In genomic region chr10:74381291-74381885, GRCh38 we compare ENCODE assay signal across 21 cellular contexts.
DNase-seq lines count a peak whose midpoint lies in the region; FAIRE-seq and TF ChIP-seq lines count a peak whose summit lies in the region.
"Had no signal": no experiment of that assay in that cellular context is flagged by ENCODE, and none has a peak within 500 bp of the region (broad histone marks: within the 10 kb centered on the region; RNA-seq: fewer than 3 reads in every experiment).

No MANE protein-coding gene starts in this region.

- H3K9ac ChIP-seq in neural cell (ENCODE audit: low read length): no peak overlapping the region

- no peaks in the 10 kb centered on the region for H3K9me3 ChIP-seq in neural cell (ENCODE audit: low read length)
- H3K9me3 ChIP-seq: A549, Caco-2, SJCRH30 had no signal

- no peaks in the 10 kb centered on the region for H3K79me2 ChIP-seq in neural cell (replicated peaks; ENCODE audit: insufficient read depth, low read length)

- no peak for TF ChIP-seq RAD21 in neural cell (conservative IDR thresholded peaks at IDR 0.05)

- TF ChIP-seq POLR2A in GM12892 (IDR thresholded peaks at IDR 0.05; ENCODE audit: low read depth, low read length): no peak

- H3K4me3 Mint-ChIP-seq in activated naive CD4-positive, alpha-beta T cell treated with anti-CD3 and anti-CD28 coated beads, Interleukin-2, amount 50 U/mL, for 24 hours: no peak overlapping the region
- H3K4me3 Mint-ChIP-seq: GM23338 had no signal

- H3K4me1 Mint-ChIP-seq in activated naive CD4-positive, alpha-beta T cell treated with anti-CD3 and anti-CD28 coated beads, Interleukin-2, amount 50 U/mL, for 24 hours: peaks cover 53% of the 10 kb centered on the region
- H3K4me1 Mint-ChIP-seq: GM23338 had no signal

- H3K27ac Mint-ChIP-seq in activated naive CD4-positive, alpha-beta T cell treated with anti-CD3 and anti-CD28 coated beads, Interleukin-2, amount 50 U/mL, for 24 hours: peak overlapping the region; percentile 43
- H3K27ac Mint-ChIP-seq: GM23338 had no signal

- no peak for DNase-seq in activated naive CD4-positive, alpha-beta T cell (lab: John Stamatoyannopoulos, UW)
- DNase-seq in GM12892 (ENCODE audit: insufficient read length): no peak
- DNase-seq in SK-N-DZ (ENCODE audit: low spot score): peak; percentile 47
- DNase-seq in KG1 (lab: John Stamatoyannopoulos, UW): no peak
- DNase-seq in HuH-7.5 (ENCODE audit: low spot score): no peak
- no peak for DNase-seq in NCI-H1930 (lab: John Stamatoyannopoulos, UW)
- DNase-seq: C1 segment of cervical spinal cord, Caco-2, GDM1, MV-4-11, NCI-H1417 treated with DMSO at 0.1 percent for 48 hours, NCI-H2081, NCI-H446, NCI-H774, PC-9, SJCRH30 had no signal

- no peaks in the 10 kb centered on the region for H3K9me3 Mint-ChIP-seq in activated naive CD4-positive, alpha-beta T cell treated with anti-CD3 and anti-CD28 coated beads, Interleukin-2, amount 50 U/mL, for 24 hours
- H3K9me3 Mint-ChIP-seq: GM23338 had no signal

- peak overlapping the region; percentile 57 for H3K27ac ChIP-seq in neural cell (ENCODE audit: low read length)
- H3K27ac ChIP-seq: A549, PC-9, SJCRH30 had no signal

- no peaks in the 10 kb centered on the region for H3K9me2 ChIP-seq in neural cell (ENCODE audit: insufficient read depth, low read length)

- H2AFZ ChIP-seq in neural cell (ENCODE audit: low read depth, low read length): no peak overlapping the region
- H2AFZ ChIP-seq: GM23338, PC-9 had no signal

- peak; percentile 48 for FAIRE-seq in GM12892 (lab: Jason Lieb, UNC)
- FAIRE-seq: A549, GM12878 had no signal

- TF ChIP-seq EP300 in neural cell (conservative IDR thresholded peaks at IDR 0.05; ENCODE audit: poor library complexity, severe bottlenecking): peak; percentile 97

- no peaks in the 10 kb centered on the region for H3K27me3 Mint-ChIP-seq in activated naive CD4-positive, alpha-beta T cell treated with anti-CD3 and anti-CD28 coated beads, Interleukin-2, amount 50 U/mL, for 24 hours

- H3K27me3 ChIP-seq in neural cell (ENCODE audit: insufficient read depth, low read depth, low read length): no peaks in the 10 kb centered on the region
- H3K27me3 ChIP-seq: SJCRH30 had no signal

- H3F3A ChIP-seq in neural cell (ENCODE audit: insufficient read depth, low read length, poor library complexity, severe bottlenecking): no peaks in the 10 kb centered on the region

- peaks cover 5% of the 10 kb centered on the region for H3K36me3 Mint-ChIP-seq in activated naive CD4-positive, alpha-beta T cell treated with anti-CD3 and anti-CD28 coated beads, Interleukin-2, amount 50 U/mL, for 24 hours

- no peak for TF ChIP-seq CTCF in neural cell (IDR thresholded peaks at IDR 0.05; ENCODE audit: poor library complexity, severe bottlenecking)

- H3K36me3 ChIP-seq in neural cell (ENCODE audit: insufficient read depth, low read length): no peaks in the 10 kb centered on the region
- H3K36me3 ChIP-seq: SJCRH30 had no signal

- peak overlapping the region; percentile 25 for H3K4me3 ChIP-seq in neural cell (ENCODE audit: low read length)
- H3K4me3 ChIP-seq: A549, GM12878, GM23338, PC-9, SJCRH30 had no signal

- H4K20me1 ChIP-seq in neural cell (ENCODE audit: insufficient read depth): no peaks in the 10 kb centered on the region

- peak overlapping the region; percentile 41 for H3K4me2 ChIP-seq in neural cell (ENCODE audit: low read length)
- H3K4me2 ChIP-seq: A549, GM23338, PC-9 had no signal

TF ChIP-seq in neural cell, 6 proteins besides CTCF, POLR2A, EP300 and RAD21:
- TF ChIP-seq TAF1 (IDR thresholded peaks at IDR 0.05; ENCODE audit: low read depth) (no peak), REST (IDR thresholded peaks at IDR 0.05; ENCODE audit: borderline replicate concordance) (peak; percentile 69), POLR2AphosphoS5 (IDR thresholded peaks at IDR 0.05) (peak; percentile 96), MXI1 (conservative IDR thresholded peaks at IDR 0.05; ENCODE audit: poor library complexity, severe bottlenecking) (peak; percentile 14), SMC3 (conservative IDR thresholded peaks at IDR 0.05; ENCODE audit: poor library complexity) (peak; percentile 48)
TF ChIP-seq in neural cell: peak in this region for 4.
